ENCODE assay signal across 31 cellular contexts in genomic region chr2:181285116-181285515, GRCh38.
"Had no signal": no experiment of that assay in that cellular context is flagged by ENCODE, and none has a peak within 500 bp of the region (broad histone marks: within the 10 kb centered on the region; RNA-seq: fewer than 3 reads in every experiment).

No MANE protein-coding gene starts in this region.

- H3K9me3 Mint-ChIP-seq: activated T-helper 17 cell treated with anti-CD3 and anti-CD28 coated beads, Interleukin-2, amount 50 U/mL, for 72 hours; brain; effector memory CD8-positive, alpha-beta T cell; stimulated activated naive B cell treated with anti-CD40 and anti-IgM and Interleukin-4, amounts not matched to agents 10 μg/mL and 1 μg/mL and 100 μg/mL, for 72 hours had no signal

- H3K27me3 ChIP-seq: ascending aorta, cardiac muscle cell, ovary, sigmoid colon, suprapubic skin, tibial artery, upper lobe of right lung had no signal

- H3K4me3 ChIP-seq: ascending aorta, cardiac muscle cell, ovary, prostate gland, sigmoid colon, smooth muscle cell, suprapubic skin, tibial artery, upper lobe of right lung had no signal

- H3K27ac ChIP-seq: ascending aorta, cardiac muscle cell, ovary, prostate gland, sigmoid colon, suprapubic skin, tibial artery, upper lobe of right lung had no signal

- H3K36me3 Mint-ChIP-seq: brain; stimulated activated naive B cell treated with anti-CD40 and anti-IgM and Interleukin-4, amounts not matched to agents 10 μg/mL and 1 μg/mL and 100 μg/mL, for 72 hours had no signal

- H3K36me3 ChIP-seq: ascending aorta, cardiac muscle cell, ovary, prostate gland, sigmoid colon, suprapubic skin, tibial artery, upper lobe of right lung had no signal

- H3K9me3 ChIP-seq: ascending aorta, ovary, prostate gland, sigmoid colon, suprapubic skin, tibial artery, upper lobe of right lung had no signal

- H3K27me3 Mint-ChIP-seq: activated CD4-positive, alpha-beta memory T cell treated with anti-CD3 and anti-CD28 coated beads for 36 hours; activated CD4-positive, alpha-beta T cell treated with anti-CD3 and anti-CD28 coated beads, Interleukin-2, amount 10 ng/mL, durations not matched to agents 24 days and 14 days; activated T-helper 17 cell treated with anti-CD3 and anti-CD28 coated beads, Interleukin-2, amount 50 U/mL, for 72 hours; effector memory CD8-positive, alpha-beta T cell; stimulated activated naive B cell treated with anti-CD40 and anti-IgM and Interleukin-4, amounts not matched to agents 10 μg/mL and 1 μg/mL and 100 μg/mL, for 72 hours; T-helper 17 cell had no signal

- FAIRE-seq: keratinocyte had no signal

- DNase-seq: activated CD4-positive, alpha-beta memory T cell treated with anti-CD3 and anti-CD28 coated beads for 36 hours; activated CD4-positive, alpha-beta T cell treated with anti-CD3 and anti-CD28 coated beads, Interleukin-2, amount 10 ng/mL, durations not matched to agents 24 days and 14 days; activated CD4-positive, CD25-positive, alpha-beta regulatory T cell treated with anti-CD3 and anti-CD28 coated beads, Interleukin-2, amount 50 U/mL, for 72 hours; activated gamma-delta T cell treated with Interleukin-2 at 50 U/mL for 16 hours; activated T-cell treated with anti-CD3 and anti-CD28 coated beads, Interleukin-2, amount 50 U/mL, for 4 hours; cortex of kidney; effector memory CD8-positive, alpha-beta T cell; erythroblast; head of caudate nucleus; hippocampal formation; left cardiac atrium; mammary epithelial cell; ovary; sigmoid colon; stimulated activated CD4-positive, alpha-beta T cell treated with anti-CD3 and anti-CD28 coated beads, Interleukin-1b, Interleukin-23, amount 100 ng/mL, for 48 hours; stimulated activated CD4-positive, alpha-beta T cell treated with anti-CD3 and anti-CD28 coated beads, Interleukin-4, amount 100 ng/mL, for 4 hours; stimulated activated CD8-positive, alpha-beta memory T cell treated with anti-CD3 and anti-CD28 coated beads, Interleukin-4, amount 100 ng/mL, for 48 hours; stimulated activated naive B cell treated with anti-CD40 and anti-IgM and Interleukin-4, amounts not matched to agents 10 μg/mL and 1 μg/mL and 100 μg/mL, for 72 hours; T-helper 17 cell; T1000; tibial artery; upper lobe of right lung had no signal

- H3K4me2 ChIP-seq: smooth muscle cell had no signal

- ATAC-seq: activated naive CD4-positive, alpha-beta T cell treated with anti-CD3 and anti-CD28 coated beads, Interleukin-2, amount 50 U/mL, for 72 hours; activated T-cell treated with anti-CD3 and anti-CD28 coated beads, Interleukin-2, amount 50 U/mL, for 4 hours; activated T-helper 17 cell treated with anti-CD3 and anti-CD28 coated beads, Interleukin-2, amount 50 U/mL, for 72 hours; effector memory CD8-positive, alpha-beta T cell; left cardiac atrium; stimulated activated naive B cell treated with anti-CD40 and anti-IgM and Interleukin-4, amounts not matched to agents 10 μg/mL and 1 μg/mL and 100 μg/mL, for 72 hours; T-helper 17 cell; upper lobe of right lung had no signal

- H3K4me1 ChIP-seq: ascending aorta, prostate gland, sigmoid colon, suprapubic skin, tibial artery, upper lobe of right lung had no signal

- H3K27ac Mint-ChIP-seq: activated CD4-positive, alpha-beta memory T cell treated with anti-CD3 and anti-CD28 coated beads for 36 hours; activated CD4-positive, alpha-beta T cell treated with anti-CD3 and anti-CD28 coated beads, Interleukin-2, amount 10 ng/mL, durations not matched to agents 24 days and 14 days; activated naive CD4-positive, alpha-beta T cell treated with anti-CD3 and anti-CD28 coated beads, Interleukin-2, amount 50 U/mL, for 72 hours; activated T-helper 17 cell treated with anti-CD3 and anti-CD28 coated beads, Interleukin-2, amount 50 U/mL, for 72 hours; brain; stimulated activated naive B cell treated with anti-CD40 and anti-IgM and Interleukin-4, amounts not matched to agents 10 μg/mL and 1 μg/mL and 100 μg/mL, for 72 hours; T-helper 17 cell had no signal

- H3K4me3 Mint-ChIP-seq: activated CD4-positive, alpha-beta memory T cell treated with anti-CD3 and anti-CD28 coated beads for 36 hours; activated CD4-positive, alpha-beta T cell treated with anti-CD3 and anti-CD28 coated beads, Interleukin-2, amount 10 ng/mL, durations not matched to agents 24 days and 14 days; activated T-cell treated with anti-CD3 and anti-CD28 coated beads, Interleukin-2, amount 50 U/mL, for 4 hours; activated T-helper 17 cell treated with anti-CD3 and anti-CD28 coated beads, Interleukin-2, amount 50 U/mL, for 72 hours; brain; effector memory CD8-positive, alpha-beta T cell; stimulated activated naive B cell treated with anti-CD40 and anti-IgM and Interleukin-4, amounts not matched to agents 10 μg/mL and 1 μg/mL and 100 μg/mL, for 72 hours; T-helper 17 cell had no signal
